8 cellular contexts compared by ENCODE assay signal in genomic region chr5:59390074-59390659, GRCh38.
A peak's percentile ranks its signal among the peaks of the same experiment; 100 is the strongest.
DNase-seq lines count a peak whose midpoint lies in the region; ATAC-seq, FAIRE-seq and TF ChIP-seq lines count a peak whose summit lies in the region.

No MANE protein-coding gene starts in this region.

- no peak overlapping the region for H3K27ac Mint-ChIP-seq in nephron progenitor cell

- H3K4me3 Mint-ChIP-seq in nephron progenitor cell: no peak overlapping the region

- H3K4me1 Mint-ChIP-seq in nephron progenitor cell: no peaks in the 10 kb centered on the region

- ATAC-seq in GM21515 (IDR thresholded peaks at IDR 0.05; ENCODE audit: unreplicated experiment) (no peak), HG02938 (IDR thresholded peaks at IDR 0.05; ENCODE audit: unreplicated experiment) (no peak)

- H3K9me3 Mint-ChIP-seq in nephron progenitor cell: peaks cover 10% of the 10 kb centered on the region

- peak; percentile 82 for TF ChIP-seq CTCF in nephron progenitor cell (IDR thresholded peaks at IDR 0.05)

- FAIRE-seq in H54 (lab: Jason Lieb, UNC): no peak

- peaks cover 3% of the 10 kb centered on the region for H3K27me3 Mint-ChIP-seq in nephron progenitor cell (ENCODE audit: low read depth, poor library complexity)

- TF ChIP-seq POLR2A in H54 (IDR thresholded peaks at IDR 0.05; ENCODE audit: low read depth, low read length): no peak

- H3K36me3 Mint-ChIP-seq in nephron progenitor cell (ENCODE audit: low read depth): no peaks in the 10 kb centered on the region

- DNase-seq in SIG-M5 treated with dmso at 0.1 percent for 504 hours (lab: John Stamatoyannopoulos, UW; ENCODE audit: unreplicated experiment) (peak; percentile 5), SIG-M5 (lab: John Stamatoyannopoulos, UW) (no peak), NAMALWA (ENCODE audit: low spot score) (peak; percentile 36), cerebellar cortex (ENCODE audit: low spot score) (peak; percentile 48), nephron progenitor cell (peak; percentile 20), H54 (ENCODE audit: insufficient read length, low spot score) (no peak)

Comparison
In these comparisons a context has a peak if more than half of its experiments do, and no peak if none do; other contexts are left out.
1. DNase-seq: peak in SIG-M5 treated with dmso at 0.1 percent for 504 hours (single experiment), NAMALWA (single experiment), cerebellar cortex (single experiment) and nephron progenitor cell (single experiment); none in SIG-M5 (single experiment) and H54 (single experiment).